In genomic region chr1:208595745-208596144, GRCh38 we compare ENCODE assay signal across 19 cellular contexts.
DNase-seq lines count a peak whose midpoint lies in the region; ATAC-seq and TF ChIP-seq lines count a peak whose summit lies in the region.
"Had no signal": no experiment of that assay in that cellular context is flagged by ENCODE, and none has a peak within 500 bp of the region (broad histone marks: within the 10 kb centered on the region; RNA-seq: fewer than 3 reads in every experiment).

No MANE protein-coding gene starts in this region.

- H3K4me3 ChIP-seq in astrocyte of the cerebellum (ENCODE audit: low read depth, low read length): no peak overlapping the region
- no peak overlapping the region for H3K4me3 ChIP-seq in CD8-positive, alpha-beta T cell (ENCODE audit: low read depth, low read length)
- H3K4me3 ChIP-seq: heart right ventricle, SK-N-MC, vagina had no signal

- DNase-seq in AG08395 (ENCODE audit: low spot score): peak; percentile 53
- DNase-seq in HS-5 (ENCODE audit: low read depth): peak; percentile 73
- DNase-seq in astrocyte of the cerebellum (ENCODE audit: low read depth): peak; percentile 18
- peak; percentile 6 to 41 for DNase-seq in foreskin keratinocyte
- no peak for DNase-seq in NCI-H1417 treated with DMSO at 0.1 percent for 48 hours (lab: John Stamatoyannopoulos, UW)
- no peak for DNase-seq in T-helper 9 cell
- DNase-seq in CD8-positive, alpha-beta T cell: no peak
- DNase-seq: activated CD4-positive, alpha-beta T cell treated with anti-CD3 and anti-CD28 coated beads, Interleukin-2, amount 10 ng/mL, durations not matched to agents 24 days and 14 days; activated T-cell treated with anti-CD3 and anti-CD28 coated beads for 4 hours; heart right ventricle; Kasumi-1; NCI-H1694 treated with DMSO at 0.1 percent for 48 hours; NCI-H524 treated with DMSO at 0.1 percent for 48 hours; OCI-M1; stimulated activated naive CD8-positive, alpha-beta T cell treated with anti-CD3 and anti-CD28 coated beads, Interleukin-15, Interleukin-2, amounts not matched to agents 100 U/mL and 50 U/mL, for 24 hours had no signal

- intact Hi-C loops in CD8-positive, alpha-beta T cell (cut with DNase I, micrococcal nuclease): no loop called here

- H3K4me1 Mint-ChIP-seq in CD8-positive, alpha-beta T cell (ENCODE audit: low read depth): no peaks in the 10 kb centered on the region
- H3K4me1 Mint-ChIP-seq: activated CD4-positive, alpha-beta T cell treated with anti-CD3 and anti-CD28 coated beads, Interleukin-2, amount 10 ng/mL, durations not matched to agents 24 days and 14 days had no signal

- no peaks in the 10 kb centered on the region for H3K9me3 Mint-ChIP-seq in CD8-positive, alpha-beta T cell
- H3K9me3 Mint-ChIP-seq: activated CD4-positive, alpha-beta T cell treated with anti-CD3 and anti-CD28 coated beads, Interleukin-2, amount 10 ng/mL, durations not matched to agents 24 days and 14 days had no signal

- ATAC-seq in foreskin keratinocyte: no peak
- ATAC-seq in GM19324 (IDR thresholded peaks at IDR 0.05; ENCODE audit: low FRiP score, unreplicated experiment): no peak
- ATAC-seq in CD8-positive, alpha-beta T cell: no peak
- ATAC-seq: heart right ventricle; stimulated activated naive CD8-positive, alpha-beta T cell treated with anti-CD3 and anti-CD28 coated beads, Interleukin-15, Interleukin-2, amounts not matched to agents 100 U/mL and 50 U/mL, for 24 hours had no signal

- H3K27me3 ChIP-seq in foreskin keratinocyte: peaks cover 4% of the 10 kb centered on the region
- H3K27me3 ChIP-seq in CD8-positive, alpha-beta T cell (ENCODE audit: insufficient read depth, low read length): no peaks in the 10 kb centered on the region
- H3K27me3 ChIP-seq: heart right ventricle, vagina had no signal

- TF ChIP-seq CTCF in astrocyte of the cerebellum (IDR thresholded peaks at IDR 0.05; ENCODE audit: low read depth, low read length, missing control alignments): no peak
- no peak for TF ChIP-seq CTCF in foreskin keratinocyte (conservative IDR thresholded peaks at IDR 0.05)
- TF ChIP-seq CTCF in CD8-positive, alpha-beta T cell (IDR thresholded peaks at IDR 0.05): no peak

- no peaks in the 10 kb centered on the region for H3K4me1 ChIP-seq in foreskin keratinocyte
- no peaks in the 10 kb centered on the region for H3K4me1 ChIP-seq in CD8-positive, alpha-beta T cell (ENCODE audit: insufficient read depth, low read length)
- H3K4me1 ChIP-seq: vagina had no signal

- peaks cover 2% of the 10 kb centered on the region for H3K27me3 Mint-ChIP-seq in CD8-positive, alpha-beta T cell (ENCODE audit: low read depth)

- no peak overlapping the region for H3K27ac Mint-ChIP-seq in CD8-positive, alpha-beta T cell
- H3K27ac Mint-ChIP-seq: activated CD4-positive, alpha-beta T cell treated with anti-CD3 and anti-CD28 coated beads, Interleukin-2, amount 10 ng/mL, durations not matched to agents 24 days and 14 days; activated naive CD8-positive, alpha-beta T cell had no signal

- no peak overlapping the region for H3K4me3 Mint-ChIP-seq in CD8-positive, alpha-beta T cell
- H3K4me3 Mint-ChIP-seq: activated CD4-positive, alpha-beta T cell treated with anti-CD3 and anti-CD28 coated beads, Interleukin-2, amount 10 ng/mL, durations not matched to agents 24 days and 14 days; activated naive CD8-positive, alpha-beta T cell had no signal

- H3K36me3 Mint-ChIP-seq in CD8-positive, alpha-beta T cell: no peaks in the 10 kb centered on the region
- H3K36me3 Mint-ChIP-seq: activated naive CD8-positive, alpha-beta T cell had no signal

- no peaks in the 10 kb centered on the region for H3K36me3 ChIP-seq in CD8-positive, alpha-beta T cell (ENCODE audit: insufficient read depth, low read length)
- H3K36me3 ChIP-seq: heart right ventricle, vagina had no signal

- POLR2A ChIA-PET in CD8-positive, alpha-beta T cell (lab: Charles Lee): no interaction called here

- CTCF ChIA-PET in CD8-positive, alpha-beta T cell (lab: Charles Lee): no interaction called here

- H3K9me3 ChIP-seq in CD8-positive, alpha-beta T cell (ENCODE audit: low read length): no peaks in the 10 kb centered on the region
- H3K9me3 ChIP-seq: heart right ventricle, vagina had no signal

- in situ Hi-C loops in astrocyte of the cerebellum (cut with HindIII; ENCODE audit: low sequenced_read_pairs): no loop called here

- no peak overlapping the region for H3K27ac ChIP-seq in foreskin keratinocyte
- H3K27ac ChIP-seq in CD8-positive, alpha-beta T cell (ENCODE audit: low read depth, low read length): no peak overlapping the region
- H3K27ac ChIP-seq: heart right ventricle, SK-N-MC, vagina had no signal

Comparison
In these comparisons a context has a peak if more than half of its experiments do, and no peak if none do; other contexts are left out.
1. DNase-seq: peak in AG08395 (single experiment), HS-5 (single experiment), astrocyte of the cerebellum (single experiment) and foreskin keratinocyte (2 of 2); none in NCI-H1417 treated with DMSO at 0.1 percent for 48 hours (single experiment), T-helper 9 cell (single experiment) and CD8-positive, alpha-beta T cell (0 of 7).